In genomic region chr3:149618151-149619123, GRCh38 we compare ENCODE assay signal across 1 cellular context.
TF ChIP-seq lines count a peak whose summit lies in the region.

No MANE protein-coding gene starts in this region.

TF ChIP-seq in HCT116, 20 proteins besides CTCF, POLR2A, EP300 and RAD21 (continued from another document):
- TF ChIP-seq REST (IDR thresholded peaks at IDR 0.05; ENCODE audit: low read depth) = no peak
